In genomic region chr2:26568076-26568890, GRCh38 we compare ENCODE assay signal across 17 cellular contexts.
"Had no signal": no experiment of that assay in that cellular context is flagged by ENCODE, and none has a peak within 500 bp of the region (broad histone marks: within the 10 kb centered on the region; RNA-seq: fewer than 3 reads in every experiment).

No MANE protein-coding gene starts in this region.

- H3K9me3 ChIP-seq: left ventricle myocardium inferior, transverse colon had no signal

- H3K27ac Mint-ChIP-seq: activated CD4-positive, alpha-beta T cell treated with anti-CD3 and anti-CD28 coated beads for 36 hours; activated CD8-positive, alpha-beta T cell treated with anti-CD3 and anti-CD28 coated beads for 36 hours; activated naive CD4-positive, alpha-beta T cell treated with anti-CD3 and anti-CD28 coated beads, Interleukin-2, amount 50 U/mL, for 72 hours; activated T-helper 17 cell treated with anti-CD3 and anti-CD28 coated beads, Interleukin-2, amount 50 U/mL, for 72 hours; stimulated activated naive B cell treated with anti-CD40 and anti-IgM and Interleukin-4, amounts not matched to agents 10 μg/mL and 1 μg/mL and 100 μg/mL, for 72 hours; T-cell had no signal

- H3K9me3 Mint-ChIP-seq: activated CD8-positive, alpha-beta T cell treated with anti-CD3 and anti-CD28 coated beads for 36 hours; activated naive CD4-positive, alpha-beta T cell treated with anti-CD3 and anti-CD28 coated beads, Interleukin-2, amount 50 U/mL, for 72 hours; activated T-helper 17 cell treated with anti-CD3 and anti-CD28 coated beads, Interleukin-2, amount 50 U/mL, for 72 hours; stimulated activated naive B cell treated with anti-CD40 and anti-IgM and Interleukin-4, amounts not matched to agents 10 μg/mL and 1 μg/mL and 100 μg/mL, for 72 hours; T-cell had no signal

- H3K4me1 ChIP-seq: foreskin keratinocyte, parathyroid adenoma had no signal

- H3K4me3 ChIP-seq: left ventricle myocardium inferior, SK-N-MC, smooth muscle cell, transverse colon had no signal

- H3K4me3 Mint-ChIP-seq: activated CD4-positive, alpha-beta T cell treated with anti-CD3 and anti-CD28 coated beads for 36 hours; activated CD8-positive, alpha-beta T cell treated with anti-CD3 and anti-CD28 coated beads for 36 hours; activated T-helper 17 cell treated with anti-CD3 and anti-CD28 coated beads, Interleukin-2, amount 50 U/mL, for 72 hours; stimulated activated naive B cell treated with anti-CD40 and anti-IgM and Interleukin-4, amounts not matched to agents 10 μg/mL and 1 μg/mL and 100 μg/mL, for 72 hours; T-cell had no signal

- H3K36me3 ChIP-seq: left ventricle myocardium inferior, transverse colon had no signal

- H3K4me1 Mint-ChIP-seq: activated CD4-positive, alpha-beta T cell treated with anti-CD3 and anti-CD28 coated beads for 36 hours; activated T-helper 17 cell treated with anti-CD3 and anti-CD28 coated beads, Interleukin-2, amount 50 U/mL, for 72 hours had no signal

- DNase-seq: activated CD4-positive, alpha-beta T cell treated with anti-CD3 and anti-CD28 coated beads for 36 hours; activated CD8-positive, alpha-beta T cell treated with anti-CD3 and anti-CD28 coated beads for 36 hours; anterior cingulate cortex; foreskin keratinocyte; left ventricle myocardium inferior; mesenchymal stem cell; retina; stimulated activated CD4-positive, alpha-beta T cell treated with anti-CD3 and anti-CD28 coated beads, Interleukin-1b, Interleukin-23, amount 100 ng/mL, for 48 hours; stimulated activated naive B cell treated with anti-CD40 and anti-IgM and Interleukin-4, amounts not matched to agents 10 μg/mL and 1 μg/mL and 100 μg/mL, for 72 hours; T-cell; T1000; transverse colon had no signal

- H3K27ac ChIP-seq: foreskin keratinocyte, left ventricle myocardium inferior, parathyroid adenoma, SK-N-MC, transverse colon had no signal

- ATAC-seq: activated CD4-positive, alpha-beta T cell treated with anti-CD3 and anti-CD28 coated beads for 36 hours; activated CD8-positive, alpha-beta T cell treated with anti-CD3 and anti-CD28 coated beads for 36 hours; activated naive CD4-positive, alpha-beta T cell treated with anti-CD3 and anti-CD28 coated beads, Interleukin-2, amount 50 U/mL, for 72 hours; activated T-helper 17 cell treated with anti-CD3 and anti-CD28 coated beads, Interleukin-2, amount 50 U/mL, for 72 hours; foreskin keratinocyte; stimulated activated naive B cell treated with anti-CD40 and anti-IgM and Interleukin-4, amounts not matched to agents 10 μg/mL and 1 μg/mL and 100 μg/mL, for 72 hours; T-cell had no signal

- H3K36me3 Mint-ChIP-seq: activated naive CD4-positive, alpha-beta T cell treated with anti-CD3 and anti-CD28 coated beads, Interleukin-2, amount 50 U/mL, for 72 hours; stimulated activated naive B cell treated with anti-CD40 and anti-IgM and Interleukin-4, amounts not matched to agents 10 μg/mL and 1 μg/mL and 100 μg/mL, for 72 hours; T-cell had no signal

- H3K9ac ChIP-seq: parathyroid adenoma had no signal
